Comparison of ENCODE assay signal across 9 cellular contexts in genomic region chr2:226794077-226794670, GRCh38. TPM values are rescaled to one million over a fixed set of nuclear protein-coding genes. Genes with fewer than 3 reads are reported as not detected.
DNase-seq lines count a peak whose midpoint lies in the region; ATAC-seq lines count a peak whose summit lies in the region.
"Had no signal": no experiment of that assay in that cellular context is flagged by ENCODE, and none has a peak within 500 bp of the region (broad histone marks: within the 10 kb centered on the region; RNA-seq: fewer than 3 reads in every experiment).

No MANE protein-coding gene starts in this region.

- CTCF ChIA-PET in activated CD4-positive, alpha-beta T cell treated with anti-CD3 and anti-CD28 coated beads, Interleukin-2, amount 10 ng/mL, durations not matched to agents 7 days and 5 days (lab: Charles Lee) = interaction anchor here (1.2 kb wide), 1 partner anchor 14 kb away, joined by 4 read pairs; no protein-coding TSS in a partner anchor

- peaks cover 29% of the 10 kb centered on the region for H3K36me3 ChIP-seq in thymus (ENCODE audit: control insufficient read depth, insufficient read depth)

- H3K27me3 ChIP-seq in thymus (ENCODE audit: control insufficient read depth, insufficient read depth) = no peaks in the 10 kb centered on the region

- H3K4me1 Mint-ChIP-seq in activated CD4-positive, alpha-beta T cell treated with anti-CD3 and anti-CD28 coated beads, Interleukin-2, amount 10 ng/mL, durations not matched to agents 7 days and 5 days = peaks cover 69% of the 10 kb centered on the region

- POLR2A ChIA-PET in activated CD4-positive, alpha-beta T cell treated with anti-CD3 and anti-CD28 coated beads, Interleukin-2, amount 10 ng/mL, durations not matched to agents 7 days and 5 days (lab: Charles Lee) = no interaction called here

- no peaks in the 10 kb centered on the region for H3K27me3 Mint-ChIP-seq in activated CD4-positive, alpha-beta T cell treated with anti-CD3 and anti-CD28 coated beads, Interleukin-2, amount 10 ng/mL, durations not matched to agents 7 days and 5 days

- no peaks in the 10 kb centered on the region for H3K9me3 Mint-ChIP-seq in activated CD4-positive, alpha-beta T cell treated with anti-CD3 and anti-CD28 coated beads, Interleukin-2, amount 10 ng/mL, durations not matched to agents 7 days and 5 days

- DNase-seq in activated CD4-positive, alpha-beta T cell treated with anti-CD3 and anti-CD28 coated beads, Interleukin-2, amount 10 ng/mL, durations not matched to agents 7 days and 5 days = no peak
- DNase-seq in activated CD4-positive, alpha-beta T cell treated with anti-CD3 and anti-CD28 coated beads, Interleukin-2, amount 50 U/mL, for 1 hour = no peak
- DNase-seq in amniotic epithelial cell (ENCODE audit: low read depth) (peak; percentile 66), kidney tubule cell (ENCODE audit: low spot score) (peak; percentile 30), NCI-H1694 (lab: John Stamatoyannopoulos, UW) (no peak), cerebellum (ENCODE audit: low spot score) (no peak)
- DNase-seq: hippocampal formation had no signal

- peaks cover 42% of the 10 kb centered on the region for H3K4me1 ChIP-seq in thymus (ENCODE audit: control insufficient read depth, insufficient read depth, low read length)

- no peak overlapping the region for H3K27ac Mint-ChIP-seq in activated CD4-positive, alpha-beta T cell treated with anti-CD3 and anti-CD28 coated beads, Interleukin-2, amount 10 ng/mL, durations not matched to agents 7 days and 5 days

- H3K27ac ChIP-seq in thymus (ENCODE audit: low read depth) = no peak overlapping the region

- peak overlapping the region; percentile 46 for H3K4me3 ChIP-seq in thymus (ENCODE audit: low read length)

- peak overlapping the region; percentile 6 for H3K4me3 Mint-ChIP-seq in activated CD4-positive, alpha-beta T cell treated with anti-CD3 and anti-CD28 coated beads, Interleukin-2, amount 10 ng/mL, durations not matched to agents 7 days and 5 days

- no peak for ATAC-seq in GM19035 (IDR thresholded peaks at IDR 0.05; ENCODE audit: unreplicated experiment)

- WGBS in thymus = 91% methylated on average over 4 of the region's 4 CpGs

- H3K36me3 Mint-ChIP-seq in activated CD4-positive, alpha-beta T cell treated with anti-CD3 and anti-CD28 coated beads, Interleukin-2, amount 10 ng/mL, durations not matched to agents 7 days and 5 days (ENCODE audit: low read depth) = peaks cover 16% of the 10 kb centered on the region

- H3K9me3 ChIP-seq in thymus (ENCODE audit: control insufficient read depth) = peaks cover 1% of the 10 kb centered on the region

RNA-seq across cellular contexts. Expression of gene IRS1, which starts 5.4 kb away (rescaled TPM):
- 1 to 10 TPM; 6.6 to 6.9 TPM for total RNA-seq in activated CD4-positive, alpha-beta T cell treated with anti-CD3 and anti-CD28 coated beads, Interleukin-2, amount 10 ng/mL, durations not matched to agents 7 days and 5 days
- polyA plus RNA-seq in thymus = 11.5 TPM
- total RNA-seq in cerebellum = 12.2 TPM

RNA-seq across cellular contexts. Expression of gene RHBDD1, which starts 41.7 kb away (rescaled TPM):
- 10 to 100 TPM; 35.5 to 45.9 TPM for total RNA-seq in activated CD4-positive, alpha-beta T cell treated with anti-CD3 and anti-CD28 coated beads, Interleukin-2, amount 10 ng/mL, durations not matched to agents 7 days and 5 days
- polyA plus RNA-seq in thymus = 11.5 TPM
- 70.5 TPM for total RNA-seq in cerebellum

Comparison
In these comparisons a context has a peak if more than half of its experiments do, and no peak if none do; other contexts are left out.
1. DNase-seq: peak in amniotic epithelial cell (single experiment) and kidney tubule cell (single experiment); none in activated CD4-positive, alpha-beta T cell treated with anti-CD3 and anti-CD28 coated beads, Interleukin-2, amount 10 ng/mL, durations not matched to agents 7 days and 5 days (single experiment), activated CD4-positive, alpha-beta T cell treated with anti-CD3 and anti-CD28 coated beads, Interleukin-2, amount 50 U/mL, for 1 hour (single experiment), NCI-H1694 (single experiment) and cerebellum (single experiment).